In genomic region chr10:104120903-104121484, GRCh38 we compare ENCODE assay signal across 8 cellular contexts. TPM values are rescaled to one million over a fixed set of nuclear protein-coding genes. Genes with fewer than 3 reads are reported as not detected.
DNase-seq lines count a peak whose midpoint lies in the region; ATAC-seq and TF ChIP-seq lines count a peak whose summit lies in the region.

No MANE protein-coding gene starts in this region.

- WGBS in gastroesophageal sphincter (ENCODE audit: low coverage in 1 of 2), 2 donors = 0 to 2% methylated on average over 22 to 28 of the region's 28 CpGs
- no CpG with 5 or more reads among the region's 28 CpGs for WGBS in neuronal stem cell (ENCODE audit: extremely low coverage in 2 of 2, insufficient read length in 2 of 2, insufficient replicate concordance in 1 of 2), 2 donors

- no peak overlapping the region for H4K8ac ChIP-seq in neuronal stem cell (ENCODE audit: low read depth, low read length)

- no peak overlapping the region for H3K23ac ChIP-seq in neuronal stem cell (ENCODE audit: low read depth, low read length, poor library complexity)

- H3K36me3 ChIP-seq in gastroesophageal sphincter (peaks cover 0 to 13% of the 10 kb centered on the region in 2 donors), neuronal stem cell (replicated peaks in 1 of 2; ENCODE audit: control insufficient read depth in 2 of 2, insufficient read depth in 2 of 2, low read length in 2 of 2) (peaks cover 0 to 20% of the 10 kb centered on the region in 2 donors), subcutaneous abdominal adipose tissue (ENCODE audit: control insufficient read depth in 5 of 5, insufficient read depth in 5 of 5, low read length in 5 of 5) (peaks cover 0 to 5% (median 0%) of the 10 kb centered on the region in 5 donors)

- H3K4me3 ChIP-seq in gastroesophageal sphincter = peak overlapping the region; percentile 71 to 73
- H3K4me3 ChIP-seq in neuronal stem cell (ENCODE audit: low read length in 2 of 2) = peak overlapping the region; percentile 79
- peak overlapping the region; percentile 78 to 94 (median 88) for H3K4me3 ChIP-seq in subcutaneous abdominal adipose tissue (ENCODE audit: low read depth in 1 of 5, low read length in 5 of 5)

- CTCF ChIA-PET in CD4-positive, alpha-beta T cell (lab: Charles Lee) = interaction anchor here (0.9 to 3.5 kb wide), 16 partner anchors 8 to 234 kb away, joined by 3 to 13 read pairs (median 6); no protein-coding TSS in a partner anchor
- CTCF ChIA-PET in activated naive CD4-positive, alpha-beta T cell treated with anti-CD3 and anti-CD28 coated beads for 36 hours (lab: Charles Lee) = interaction anchor here (0.7 to 5.1 kb wide), 13 partner anchors 11 to 235 kb away, joined by 3 to 29 read pairs (median 6); no protein-coding TSS in a partner anchor

- no peak overlapping the region for H3K14ac ChIP-seq in neuronal stem cell (ENCODE audit: low read length)

- no peak for TF ChIP-seq EP300 in gastroesophageal sphincter (IDR thresholded peaks at IDR 0.05)

- H3K9ac ChIP-seq in neuronal stem cell (ENCODE audit: low read depth, low read length, poor library complexity) (peak overlapping the region; percentile 92), subcutaneous abdominal adipose tissue (ENCODE audit: low read length in 5 of 5) (peak overlapping the region; percentile 91 to 96 (median 95))

- H3K4me2 ChIP-seq in neuronal stem cell (ENCODE audit: insufficient read depth, low read length, poor library complexity, severe bottlenecking) = peak overlapping the region; percentile 90

- H2AFZ ChIP-seq in neuronal stem cell (ENCODE audit: low read length) = peak overlapping the region; percentile 94

- no peaks in the 10 kb centered on the region for H3K27me3 ChIP-seq in CD4-positive, alpha-beta T cell (ENCODE audit: control insufficient read depth, insufficient read depth, low read length)
- no peaks in the 10 kb centered on the region for H3K27me3 ChIP-seq in gastroesophageal sphincter
- H3K27me3 ChIP-seq in neuronal stem cell (ENCODE audit: control insufficient read depth in 3 of 3, insufficient read depth in 3 of 3, low read depth in 1 of 3, low read length in 3 of 3) = no peaks in the 10 kb centered on the region
- no peaks in the 10 kb centered on the region for H3K27me3 ChIP-seq in subcutaneous abdominal adipose tissue (ENCODE audit: control insufficient read depth in 5 of 5, insufficient read depth in 4 of 5, low read length in 5 of 5)

- TF ChIP-seq CTCF in CD4-positive, alpha-beta T cell (IDR thresholded peaks at IDR 0.05) = no peak
- TF ChIP-seq CTCF in gastroesophageal sphincter (IDR thresholded peaks at IDR 0.05) = no peak

- H3K27ac ChIP-seq in CD4-positive, alpha-beta T cell (ENCODE audit: low read depth, low read length) = peak overlapping the region; percentile 100
- peak overlapping the region; percentile 96 to 99 (median 98) for H3K27ac ChIP-seq in gastroesophageal sphincter
- H3K27ac ChIP-seq in neuronal stem cell (replicated peaks; ENCODE audit: low read length) = peak overlapping the region; percentile 99
- peak overlapping the region; percentile 100 for H3K27ac ChIP-seq in subcutaneous abdominal adipose tissue (ENCODE audit: low read depth, low read length)

- H3K27me3 Mint-ChIP-seq in CD4-positive, alpha-beta T cell = no peaks in the 10 kb centered on the region
- no peaks in the 10 kb centered on the region for H3K27me3 Mint-ChIP-seq in IgD-negative memory B cell
- H3K27me3 Mint-ChIP-seq in activated naive CD4-positive, alpha-beta T cell treated with anti-CD3 and anti-CD28 coated beads for 36 hours (ENCODE audit: low read depth) = no peaks in the 10 kb centered on the region

- H3K4me1 Mint-ChIP-seq in CD4-positive, alpha-beta T cell (ENCODE audit: low read depth) = peaks cover 37% of the 10 kb centered on the region
- H3K4me1 Mint-ChIP-seq in IgD-negative memory B cell = peaks cover 11 to 21% (median 18%) of the 10 kb centered on the region in 3 donors
- peaks cover 38% of the 10 kb centered on the region for H3K4me1 Mint-ChIP-seq in activated naive CD4-positive, alpha-beta T cell treated with anti-CD3 and anti-CD28 coated beads for 36 hours (ENCODE audit: low read depth)

- H3K9me3 Mint-ChIP-seq in CD4-positive, alpha-beta T cell = no peaks in the 10 kb centered on the region
- no peaks in the 10 kb centered on the region for H3K9me3 Mint-ChIP-seq in IgD-negative memory B cell
- H3K9me3 Mint-ChIP-seq in activated naive CD4-positive, alpha-beta T cell treated with anti-CD3 and anti-CD28 coated beads for 36 hours = no peaks in the 10 kb centered on the region

- H3K36me3 Mint-ChIP-seq in CD4-positive, alpha-beta T cell (ENCODE audit: low read depth) = peaks cover 28% of the 10 kb centered on the region
- no peaks in the 10 kb centered on the region for H3K36me3 Mint-ChIP-seq in IgD-negative memory B cell
- peaks cover 14% of the 10 kb centered on the region for H3K36me3 Mint-ChIP-seq in activated naive CD4-positive, alpha-beta T cell treated with anti-CD3 and anti-CD28 coated beads for 36 hours (ENCODE audit: low read depth)

- intact Hi-C loops in CD4-positive, alpha-beta T cell (cut with DNase I, micrococcal nuclease) = loop anchor here (1.0 to 10.0 kb wide), 9 partner anchors 111 to 926 kb away; partner anchors contain the start of genes CFAP43 (in 2 of the 2), NT5C2 (in 1 of the 2) and STN1 (in 1 of the 2)
- intact Hi-C loops in activated naive CD4-positive, alpha-beta T cell treated with anti-CD3 and anti-CD28 coated beads for 36 hours (cut with micrococcal nuclease) = loop anchor here (1.0 to 5.0 kb wide), 13 partner anchors 11 to 929 kb away; partner anchors contain the start of genes CFAP43, NT5C2, SLK and STN1

- TF ChIP-seq POLR2A in gastroesophageal sphincter (IDR thresholded peaks at IDR 0.05) = peak in 1 of 2 donors; percentile 5

- peaks cover 5 to 22% (median 7%) of the 10 kb centered on the region in 3 donors for H3K4me1 ChIP-seq in gastroesophageal sphincter
- peaks cover 3 to 14% of the 10 kb centered on the region in 2 donors for H3K4me1 ChIP-seq in neuronal stem cell (ENCODE audit: control insufficient read depth in 2 of 2, insufficient read depth in 1 of 2, low read depth in 1 of 2, low read length in 2 of 2)
- peaks cover 0 to 18% (median 12%) of the 10 kb centered on the region in 5 donors for H3K4me1 ChIP-seq in subcutaneous abdominal adipose tissue (ENCODE audit: control insufficient read depth in 5 of 5, insufficient read depth in 5 of 5, low read length in 5 of 5)

- H3K4me3 Mint-ChIP-seq in CD4-positive, alpha-beta T cell = peak overlapping the region; percentile 97
- H3K4me3 Mint-ChIP-seq in IgD-negative memory B cell = peak overlapping the region; percentile 92 to 98 (median 96)
- peak overlapping the region; percentile 90 for H3K4me3 Mint-ChIP-seq in activated naive CD4-positive, alpha-beta T cell treated with anti-CD3 and anti-CD28 coated beads for 36 hours

- no peaks in the 10 kb centered on the region for H3K9me3 ChIP-seq in CD4-positive, alpha-beta T cell (ENCODE audit: control insufficient read depth, low read length)
- H3K9me3 ChIP-seq in gastroesophageal sphincter = no peaks in the 10 kb centered on the region
- H3K9me3 ChIP-seq in neuronal stem cell (replicated peaks in 1 of 2; ENCODE audit: control insufficient read depth in 2 of 2, insufficient read depth in 1 of 2, low read depth in 1 of 2, low read length in 2 of 2) = no peaks in the 10 kb centered on the region
- H3K9me3 ChIP-seq in subcutaneous abdominal adipose tissue (ENCODE audit: control insufficient read depth in 5 of 5, low read length in 5 of 5) = no peaks in the 10 kb centered on the region

- H3K79me1 ChIP-seq in neuronal stem cell (ENCODE audit: low read depth, low read length) = no peaks in the 10 kb centered on the region

- H3K18ac ChIP-seq in neuronal stem cell (ENCODE audit: low read length) = peak overlapping the region; percentile 98

- no peak overlapping the region for H3K4ac ChIP-seq in neuronal stem cell (ENCODE audit: low read length)

- no peak overlapping the region for H2BK120ac ChIP-seq in neuronal stem cell (ENCODE audit: low read depth, low read length)

- peak; percentile 55 to 89 (median 78) for DNase-seq in CD4-positive, alpha-beta T cell
- DNase-seq in SK-MEL-5 (ENCODE audit: low read depth, low spot score) = peak; percentile 88
- peak; percentile 94 for DNase-seq in activated naive CD4-positive, alpha-beta T cell treated with anti-CD3 and anti-CD28 coated beads for 36 hours
- peak; percentile 70 for DNase-seq in neuronal stem cell (ENCODE audit: low spot score)

- H4K91ac ChIP-seq in neuronal stem cell (ENCODE audit: low read depth, low read length, poor library complexity) = no peak overlapping the region

- no peak overlapping the region for H2BK15ac ChIP-seq in neuronal stem cell (ENCODE audit: low read length)

- ATAC-seq in CD4-positive, alpha-beta T cell (ENCODE audit: poor library complexity) = peak; percentile 24
- ATAC-seq in GM21390 (IDR thresholded peaks at IDR 0.05; ENCODE audit: unreplicated experiment) = peak; percentile 25
- peak; percentile 78 for ATAC-seq in gastroesophageal sphincter

- no peak overlapping the region for H2AK5ac ChIP-seq in neuronal stem cell (ENCODE audit: low read depth, low read length)

- peak overlapping the region; percentile 100 for H3K27ac Mint-ChIP-seq in CD4-positive, alpha-beta T cell
- peak overlapping the region; percentile 99 for H3K27ac Mint-ChIP-seq in IgD-negative memory B cell
- peak overlapping the region; percentile 97 for H3K27ac Mint-ChIP-seq in activated naive CD4-positive, alpha-beta T cell treated with anti-CD3 and anti-CD28 coated beads for 36 hours

- POLR2A ChIA-PET in CD4-positive, alpha-beta T cell (lab: Charles Lee) = interaction anchor here (0.8 to 3.9 kb wide), 32 partner anchors 9 to 928 kb away, joined by 3 to 45 read pairs (median 6); partner anchors contain the start of genes GSTO1, GSTO2, ITPRIP and NT5C2

- H2BK12ac ChIP-seq in neuronal stem cell (ENCODE audit: low read length) = no peak overlapping the region

- H2BK5ac ChIP-seq in neuronal stem cell (ENCODE audit: low read length) = peak overlapping the region; percentile 76

- in situ Hi-C loops in SK-MEL-5 (cut with HindIII; ENCODE audit: low pct_unique_long_range_greater_than_20kb, low sequenced_read_pairs) = no loop called here

RNA-seq across cellular contexts. Expression of gene SFR1, which starts 1.0 kb away (rescaled TPM):
- total RNA-seq in CD4-positive, alpha-beta T cell = 1 to 10 TPM; 7.2 to 7.7 TPM
- polyA plus RNA-seq in IgD-negative memory B cell = 12.4 TPM
- total RNA-seq in SK-MEL-5 (2014; rRNA removed; shearing (Covaris generic)) = 7.2 and 8.6 TPM in 2 replicates
- polyA plus RNA-seq in SK-MEL-5 (2015; cell fraction: cytosol; rRNA removed) = 5.3 and 5.4 TPM in 2 replicates
- 5.2 and 9.1 TPM in 2 replicates for polyA plus RNA-seq in SK-MEL-5 (2015; cell fraction: nucleus; rRNA removed)
- 10 to 100 TPM; 17.0 to 18.5 TPM for total RNA-seq in activated naive CD4-positive, alpha-beta T cell treated with anti-CD3 and anti-CD28 coated beads for 36 hours
- 10 to 100 TPM in 2 of 4 donors, 1 to 10 TPM in 2; 5.3 to 12.7 (median 9.8) TPM for total RNA-seq in gastroesophageal sphincter
- 7.5 TPM for polyA plus RNA-seq in neuronal stem cell (2013, experiment 1 of 2)
- polyA plus RNA-seq in neuronal stem cell (2013, experiment 2 of 2) = 8.5 TPM

RNA-seq across cellular contexts. Expression of gene COL17A1, which starts 35.3 kb away (rescaled TPM):
- not detected for total RNA-seq in CD4-positive, alpha-beta T cell
- polyA plus RNA-seq in IgD-negative memory B cell = not detected
- total RNA-seq in SK-MEL-5 (2014; rRNA removed; shearing (Covaris generic)) = 0.43 and 0.45 TPM in 2 replicates
- 0.05 and 0.31 TPM in 2 replicates for polyA plus RNA-seq in SK-MEL-5 (2015; cell fraction: cytosol; rRNA removed)
- polyA plus RNA-seq in SK-MEL-5 (2015; cell fraction: nucleus; rRNA removed) = 2.1 TPM in 1 of 2 replicates, not detected in the other
- not detected for total RNA-seq in activated naive CD4-positive, alpha-beta T cell treated with anti-CD3 and anti-CD28 coated beads for 36 hours
- 10 to 100 TPM in 1 of 4 donors, 1 to 10 TPM in 1, under 1 TPM in 2; 0.12 to 10.7 (median 0.68) TPM for total RNA-seq in gastroesophageal sphincter
- 1.3 TPM for polyA plus RNA-seq in neuronal stem cell (2013, experiment 1 of 2)
- polyA plus RNA-seq in neuronal stem cell (2013, experiment 2 of 2) = 1.2 TPM

Comparison
In these comparisons a context has a peak if more than half of its experiments do, and no peak if none do; other contexts are left out.
1. Peak in every context shown above with its lines: DNase-seq, ATAC-seq, H3K4me3 ChIP-seq and H3K27ac ChIP-seq.
2. ATAC-seq: peak in every context shown above with its lines; median percentile 78 in gastroesophageal sphincter; 25 in GM21390; 24 in CD4-positive, alpha-beta T cell.